In genomic region chr16:12210258-12210880, GRCh38 we compare ENCODE assay signal across 25 cellular contexts.
"Had no signal": no experiment of that assay in that cellular context is flagged by ENCODE, and none has a peak within 500 bp of the region (broad histone marks: within the 10 kb centered on the region; RNA-seq: fewer than 3 reads in every experiment).

No MANE protein-coding gene starts in this region.

- H3K27ac Mint-ChIP-seq: activated CD4-positive, alpha-beta T cell treated with anti-CD3 and anti-CD28 coated beads, Interleukin-2, amount 10 ng/mL, durations not matched to agents 24 days and 14 days; activated CD8-positive, alpha-beta memory T cell treated with anti-CD3 and anti-CD28 coated beads, Interleukin-2, amount 10 ng/mL, durations not matched to agents 7 days and 5 days; activated CD8-positive, alpha-beta T cell treated with anti-CD3 and anti-CD28 coated beads for 36 hours; dendritic cell treated with granulocyte-macrophage colony-stimulating factor and Interleukin-4, amounts not matched to agents 40 ng/mL and 50 ng/mL, for 4 days; stimulated activated naive CD8-positive, alpha-beta T cell treated with anti-CD3 and anti-CD28 coated beads, Interleukin-15, amount 100 ng/mL, for 72 hours had no signal

- H3K4me1 Mint-ChIP-seq: activated CD4-positive, alpha-beta T cell treated with anti-CD3 and anti-CD28 coated beads, Interleukin-2, amount 10 ng/mL, durations not matched to agents 24 days and 14 days; activated CD8-positive, alpha-beta memory T cell treated with anti-CD3 and anti-CD28 coated beads, Interleukin-2, amount 10 ng/mL, durations not matched to agents 7 days and 5 days; stimulated activated naive CD8-positive, alpha-beta T cell treated with anti-CD3 and anti-CD28 coated beads, Interleukin-15, amount 100 ng/mL, for 72 hours had no signal

- H3K9me3 Mint-ChIP-seq: activated CD4-positive, alpha-beta T cell treated with anti-CD3 and anti-CD28 coated beads, Interleukin-2, amount 10 ng/mL, durations not matched to agents 24 days and 14 days; activated CD8-positive, alpha-beta T cell treated with anti-CD3 and anti-CD28 coated beads for 36 hours; dendritic cell treated with granulocyte-macrophage colony-stimulating factor and Interleukin-4, amounts not matched to agents 40 ng/mL and 50 ng/mL, for 4 days; naive B cell; stimulated activated naive CD8-positive, alpha-beta T cell treated with anti-CD3 and anti-CD28 coated beads, Interleukin-15, amount 100 ng/mL, for 72 hours had no signal

- H3K27ac ChIP-seq: body of pancreas, heart left ventricle, lower lobe of right lung, skin epidermis, suprapubic skin, tibial nerve, VCaP had no signal

- DNase-seq: activated CD4-positive, alpha-beta T cell treated with anti-CD3 and anti-CD28 coated beads, Interleukin-2, amount 10 ng/mL, durations not matched to agents 24 days and 14 days; activated CD8-positive, alpha-beta memory T cell treated with anti-CD3 and anti-CD28 coated beads, Interleukin-2, amount 10 ng/mL, durations not matched to agents 7 days and 5 days; activated CD8-positive, alpha-beta T cell treated with anti-CD3 and anti-CD28 coated beads for 36 hours; activated gamma-delta T cell; activated naive CD4-positive, alpha-beta T cell treated with anti-CD3 and anti-CD28 coated beads, Interleukin-2, amount 50 U/mL, for 16 hours; activated T-cell treated with anti-CD3 and anti-CD28 coated beads for 4 hours; anterior cingulate cortex; body of pancreas; effector CD4-positive, alpha-beta T cell; heart left ventricle; kidney; lower lobe of right lung; mesendoderm; naive B cell; occipital lobe; right lobe of liver; stimulated activated CD4-positive, alpha-beta T cell treated with anti-CD3 and anti-CD28 coated beads, Interleukin-1b, Interleukin-23, amount 100 ng/mL, for 48 hours; stimulated activated naive CD8-positive, alpha-beta T cell treated with anti-CD3 and anti-CD28 coated beads, Interleukin-15, amount 100 ng/mL, for 72 hours had no signal

- H3K4me1 ChIP-seq: body of pancreas, heart left ventricle, lower lobe of right lung, suprapubic skin, tibial nerve had no signal

- H3K27me3 Mint-ChIP-seq: activated CD4-positive, alpha-beta T cell treated with anti-CD3 and anti-CD28 coated beads, Interleukin-2, amount 10 ng/mL, durations not matched to agents 24 days and 14 days; activated CD8-positive, alpha-beta memory T cell treated with anti-CD3 and anti-CD28 coated beads, Interleukin-2, amount 10 ng/mL, durations not matched to agents 7 days and 5 days; activated CD8-positive, alpha-beta T cell treated with anti-CD3 and anti-CD28 coated beads for 36 hours; dendritic cell treated with granulocyte-macrophage colony-stimulating factor and Interleukin-4, amounts not matched to agents 40 ng/mL and 50 ng/mL, for 4 days; naive B cell; stimulated activated naive CD8-positive, alpha-beta T cell treated with anti-CD3 and anti-CD28 coated beads, Interleukin-15, amount 100 ng/mL, for 72 hours had no signal

- ATAC-seq: activated CD4-positive, CD25-positive, alpha-beta regulatory T cell treated with anti-CD3 and anti-CD28 coated beads, Interleukin-2, amount 50 U/mL, for 24 hours; activated CD8-positive, alpha-beta memory T cell treated with anti-CD3 and anti-CD28 coated beads, Interleukin-2, amount 10 ng/mL, durations not matched to agents 7 days and 5 days; activated CD8-positive, alpha-beta T cell treated with anti-CD3 and anti-CD28 coated beads for 36 hours; body of pancreas; heart left ventricle; lower lobe of right lung; stimulated activated naive CD8-positive, alpha-beta T cell treated with anti-CD3 and anti-CD28 coated beads, Interleukin-15, amount 100 ng/mL, for 72 hours had no signal

- H3K4me3 ChIP-seq: body of pancreas, heart left ventricle, lower lobe of right lung, right lobe of liver, skin epidermis, suprapubic skin, tibial nerve had no signal

- H3K4me3 Mint-ChIP-seq: activated CD4-positive, alpha-beta T cell treated with anti-CD3 and anti-CD28 coated beads, Interleukin-2, amount 10 ng/mL, durations not matched to agents 24 days and 14 days; activated CD8-positive, alpha-beta memory T cell treated with anti-CD3 and anti-CD28 coated beads, Interleukin-2, amount 10 ng/mL, durations not matched to agents 7 days and 5 days; activated CD8-positive, alpha-beta T cell treated with anti-CD3 and anti-CD28 coated beads for 36 hours; dendritic cell treated with granulocyte-macrophage colony-stimulating factor and Interleukin-4, amounts not matched to agents 40 ng/mL and 50 ng/mL, for 4 days; stimulated activated naive CD8-positive, alpha-beta T cell treated with anti-CD3 and anti-CD28 coated beads, Interleukin-15, amount 100 ng/mL, for 72 hours had no signal

- H3K36me3 ChIP-seq: lower lobe of right lung, right lobe of liver had no signal

- H3K27me3 ChIP-seq: body of pancreas, heart left ventricle, right lobe of liver, suprapubic skin, tibial nerve had no signal

- FAIRE-seq: endometrium, kidney had no signal

- H3K36me3 Mint-ChIP-seq: activated CD8-positive, alpha-beta memory T cell treated with anti-CD3 and anti-CD28 coated beads, Interleukin-2, amount 10 ng/mL, durations not matched to agents 7 days and 5 days had no signal

- H3K9me3 ChIP-seq: body of pancreas, heart left ventricle, lower lobe of right lung, right lobe of liver, suprapubic skin, tibial nerve had no signal
